In the genomic region with DNA sequence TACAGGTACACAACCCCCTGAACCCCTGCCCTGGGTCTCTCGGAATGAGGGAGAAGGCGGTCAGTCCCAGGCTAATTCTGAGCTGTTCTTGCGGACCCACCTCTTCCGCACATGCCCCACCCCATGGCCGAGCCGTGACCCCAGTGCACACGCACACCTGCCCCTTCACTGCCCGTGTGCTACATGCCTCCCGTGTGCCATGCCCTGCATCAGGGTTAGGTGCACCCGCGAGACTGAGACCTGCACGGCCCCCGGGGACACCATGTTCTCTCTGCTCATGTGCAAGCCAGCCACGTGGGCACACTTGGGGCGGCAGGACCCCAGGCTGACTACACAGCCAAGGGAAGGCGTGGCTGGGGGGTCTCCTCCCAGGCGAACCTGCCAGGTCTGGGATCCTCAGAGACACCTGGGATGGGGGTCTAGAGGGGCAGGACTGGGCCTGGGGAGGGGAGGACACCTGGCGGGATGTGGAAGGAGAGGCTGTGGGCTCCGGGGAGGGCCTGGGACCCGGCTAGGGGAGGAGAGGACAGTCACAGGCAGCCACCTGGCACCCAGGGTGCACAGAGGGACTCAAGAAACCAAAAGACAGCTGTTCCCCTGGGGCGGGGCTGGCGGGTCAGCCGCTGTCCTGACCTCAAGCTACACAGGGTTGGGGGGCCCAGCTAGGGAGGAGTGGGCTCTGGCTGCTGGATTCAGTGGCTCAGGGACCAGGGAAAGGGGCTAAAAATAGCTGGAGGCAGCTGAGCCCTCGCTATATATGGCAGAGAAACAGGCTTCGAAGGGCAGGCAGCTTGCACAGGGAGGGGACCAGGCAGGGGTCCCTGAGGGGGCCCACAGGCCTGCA, we compare ENCODE assay signal across 16 cellular contexts.
A peak's percentile ranks its signal among the peaks of the same experiment; 100 is the strongest.
DNase-seq lines count a peak whose midpoint lies in the region; ATAC-seq and TF ChIP-seq lines count a peak whose summit lies in the region.
"Had no signal": no experiment of that assay in that cellular context is flagged by ENCODE, and none has a peak within 500 bp of the region (broad histone marks: within the 10 kb centered on the region; RNA-seq: fewer than 3 reads in every experiment).

No MANE protein-coding gene starts in this region.

- H3K4me1 ChIP-seq in BLaER1 (peaks cover 32% of the 10 kb centered on the region), right cardiac atrium (ENCODE audit: control insufficient read depth, insufficient read depth, low read length) (peaks cover 6% of the 10 kb centered on the region), psoas muscle (peaks cover 52% of the 10 kb centered on the region)
- H3K4me1 ChIP-seq: foreskin keratinocyte had no signal

- H3K9me3 ChIP-seq in BLaER1 = no peaks in the 10 kb centered on the region
- no peaks in the 10 kb centered on the region for H3K9me3 ChIP-seq in right cardiac atrium (ENCODE audit: control insufficient read depth, low read length)
- no peaks in the 10 kb centered on the region for H3K9me3 ChIP-seq in psoas muscle
- H3K9me3 ChIP-seq: mucosa of descending colon had no signal

- H3K4me2 ChIP-seq in BLaER1 = peak overlapping the region; percentile 82

- H3K4me3 ChIP-seq in BLaER1 (no peak overlapping the region), right cardiac atrium (ENCODE audit: low read length) (no peak overlapping the region), psoas muscle (peak overlapping the region; percentile 42)
- H3K4me3 ChIP-seq: mucosa of descending colon had no signal

- H3K9ac ChIP-seq in BLaER1 = peak overlapping the region; percentile 57

- peaks cover 8% of the 10 kb centered on the region; the same call in 1 of the 2 replicates for H4K20me1 ChIP-seq in BLaER1

- no peaks in the 10 kb centered on the region for H3K27me3 ChIP-seq in BLaER1
- H3K27me3 ChIP-seq in right cardiac atrium (ENCODE audit: control insufficient read depth, insufficient read depth) = no peaks in the 10 kb centered on the region
- H3K27me3 ChIP-seq in psoas muscle (ENCODE audit: insufficient read depth in 3 of 3, low read length in 2 of 3) = no peaks in the 10 kb centered on the region
- H3K27me3 ChIP-seq: foreskin keratinocyte had no signal

- no peak for ATAC-seq in WTC11
- ATAC-seq in right cardiac atrium = no peak
- peak; percentile 6 to 37 (median 24) for ATAC-seq in psoas muscle
- ATAC-seq in GM21367 (IDR thresholded peaks at IDR 0.05; ENCODE audit: unreplicated experiment) = no peak
- no peak for ATAC-seq in natural killer cell treated with Interleukin-12 subunit alpha and Interleukin-12 subunit beta and Interleukin-15 and Interleukin-18, amount 100 ng/mL, for 72 hours

- H3K27me3 Mint-ChIP-seq in WTC11 (ENCODE audit: low read depth) = no peaks in the 10 kb centered on the region
- no peaks in the 10 kb centered on the region for H3K27me3 Mint-ChIP-seq in natural killer cell treated with Interleukin-12 subunit alpha and Interleukin-12 subunit beta and Interleukin-15 and Interleukin-18, amount 100 ng/mL, for 72 hours
- no peaks in the 10 kb centered on the region for H3K27me3 Mint-ChIP-seq in T-helper 2 cell treated with Interferon-gamma antibody and Interleukin-4, amounts not matched to agents 5 μg/mL and 100 μg/mL, for 36 hours (ENCODE audit: low read depth)

- CTCF ChIA-PET in WTC11 (lab: Charles Lee) = interaction anchor here (0.5 to 1.1 kb wide), 2 partner anchors 27 to 156 kb away, joined by 3 read pairs; no protein-coding TSS in a partner anchor

- no peak overlapping the region for H3K4me3 Mint-ChIP-seq in WTC11
- H3K4me3 Mint-ChIP-seq in natural killer cell treated with Interleukin-12 subunit alpha and Interleukin-12 subunit beta and Interleukin-15 and Interleukin-18, amount 100 ng/mL, for 72 hours = no peak overlapping the region
- no peak overlapping the region for H3K4me3 Mint-ChIP-seq in T-helper 2 cell treated with Interferon-gamma antibody and Interleukin-4, amounts not matched to agents 5 μg/mL and 100 μg/mL, for 36 hours
- H3K4me3 Mint-ChIP-seq: immature natural killer cell had no signal

- TF ChIP-seq CTCF in WTC11 (IDR thresholded peaks at IDR 0.05) (no peak), psoas muscle (IDR thresholded peaks at IDR 0.05) (no peak)

- peak overlapping the region; percentile 33 for H3K27ac ChIP-seq in BLaER1
- H3K27ac ChIP-seq in right cardiac atrium (ENCODE audit: low read length) = peak overlapping the region; percentile 65
- peak overlapping the region; percentile 92 for H3K27ac ChIP-seq in psoas muscle
- H3K27ac ChIP-seq: brain microvascular endothelial cell, foreskin keratinocyte had no signal

- intact Hi-C loops in right cardiac atrium (cut with DNase I) = no loop called here
- intact Hi-C loops in psoas muscle (cut with DNase I) = loop anchor here in 1 of 2 donors (10.0 kb wide), 1 partner anchor 128 kb away; no protein-coding TSS in a partner anchor

- H3K36me3 ChIP-seq in BLaER1 (peaks cover 4% of the 10 kb centered on the region; the same call in 1 of the 2 replicates), psoas muscle (ENCODE audit: insufficient read depth in 1 of 2, low read depth in 1 of 2) (peaks cover 0 to 35% of the 10 kb centered on the region in 2 donors)
- H3K36me3 ChIP-seq: brain microvascular endothelial cell had no signal

- WGBS in right cardiac atrium = 63% methylated on average over 25 of the region's 25 CpGs
- 36 to 56% (median 44%) methylated on average over 25 of the region's 25 CpGs for WGBS in psoas muscle, 3 donors

- peaks cover 9% of the 10 kb centered on the region for H3K4me1 Mint-ChIP-seq in WTC11
- no peaks in the 10 kb centered on the region for H3K4me1 Mint-ChIP-seq in natural killer cell treated with Interleukin-12 subunit alpha and Interleukin-12 subunit beta and Interleukin-15 and Interleukin-18, amount 100 ng/mL, for 72 hours (ENCODE audit: low read depth in 2 of 2)
- no peaks in the 10 kb centered on the region for H3K4me1 Mint-ChIP-seq in T-helper 2 cell treated with Interferon-gamma antibody and Interleukin-4, amounts not matched to agents 5 μg/mL and 100 μg/mL, for 36 hours (ENCODE audit: low read depth)
- H3K4me1 Mint-ChIP-seq: immature natural killer cell had no signal

- H3K27ac Mint-ChIP-seq in WTC11 = no peak overlapping the region
- no peak overlapping the region for H3K27ac Mint-ChIP-seq in natural killer cell treated with Interleukin-12 subunit alpha and Interleukin-12 subunit beta and Interleukin-15 and Interleukin-18, amount 100 ng/mL, for 72 hours
- no peak overlapping the region for H3K27ac Mint-ChIP-seq in T-helper 2 cell treated with Interferon-gamma antibody and Interleukin-4, amounts not matched to agents 5 μg/mL and 100 μg/mL, for 36 hours
- H3K27ac Mint-ChIP-seq: immature natural killer cell had no signal

- H3K36me3 Mint-ChIP-seq in WTC11 = no peaks in the 10 kb centered on the region
- H3K36me3 Mint-ChIP-seq in natural killer cell treated with Interleukin-12 subunit alpha and Interleukin-12 subunit beta and Interleukin-15 and Interleukin-18, amount 100 ng/mL, for 72 hours = no peaks in the 10 kb centered on the region
- H3K36me3 Mint-ChIP-seq in T-helper 2 cell treated with Interferon-gamma antibody and Interleukin-4, amounts not matched to agents 5 μg/mL and 100 μg/mL, for 36 hours (ENCODE audit: low read depth) = no peaks in the 10 kb centered on the region
- H3K36me3 Mint-ChIP-seq: immature natural killer cell had no signal

- POLR2A ChIA-PET in WTC11 (lab: Charles Lee) = no interaction called here

- no peak for DNase-seq in WTC11 (ENCODE audit: low spot score)
- DNase-seq in right cardiac atrium = no peak
- no peak for DNase-seq in psoas muscle
- no peak for DNase-seq in activated CD4-positive, alpha-beta T cell treated with anti-CD3 and anti-CD28 coated beads for 1 hour
- no peak for DNase-seq in natural killer cell treated with Interleukin-12 subunit alpha and Interleukin-12 subunit beta and Interleukin-15 and Interleukin-18, amount 100 ng/mL, for 72 hours (ENCODE audit: low spot score)
- no peak for DNase-seq in T-helper 2 cell treated with Interferon-gamma antibody and Interleukin-4, amounts not matched to agents 5 μg/mL and 100 μg/mL, for 36 hours (ENCODE audit: low spot score)
- DNase-seq: activated gamma-delta T cell treated with Interleukin-2 at 50 U/mL for 16 hours; effector CD8-positive, alpha-beta T cell; foreskin keratinocyte; immature natural killer cell; mucosa of descending colon; NCI-H226; stimulated activated CD4-positive, alpha-beta T cell treated with anti-CD3 and anti-CD28 coated beads, Interleukin-4, amount 100 ng/mL, for 4 hours had no signal

- no peaks in the 10 kb centered on the region for H3K9me3 Mint-ChIP-seq in WTC11
- H3K9me3 Mint-ChIP-seq in natural killer cell treated with Interleukin-12 subunit alpha and Interleukin-12 subunit beta and Interleukin-15 and Interleukin-18, amount 100 ng/mL, for 72 hours = no peaks in the 10 kb centered on the region
- H3K9me3 Mint-ChIP-seq in T-helper 2 cell treated with Interferon-gamma antibody and Interleukin-4, amounts not matched to agents 5 μg/mL and 100 μg/mL, for 36 hours = no peaks in the 10 kb centered on the region
- H3K9me3 Mint-ChIP-seq: immature natural killer cell had no signal

TF ChIP-seq in WTC11, 78 proteins besides CTCF, POLR2A, EP300 and RAD21:
- TF ChIP-seq FOXP1 (CRISPR knock-in tag; IDR thresholded peaks at IDR 0.05; ENCODE audit: borderline replicate concordance) = 0 out of 2 replicates have a peak, but pooled peaks have one; percentile 64
- no peak for TF ChIP-seq ZNF671 (CRISPR knock-in tag; IDR thresholded peaks at IDR 0.05)

Comparison
In these comparisons a context has a peak if more than half of its experiments do, and no peak if none do; other contexts are left out.
1. H3K27ac ChIP-seq: peak in every context shown above with its lines; median percentile 92 in psoas muscle; 65 in right cardiac atrium; 33 in BLaER1.
2. ATAC-seq: peak in psoas muscle (4 of 4); none in WTC11 (single experiment), right cardiac atrium (0 of 2), GM21367 (single experiment) and natural killer cell treated with Interleukin-12 subunit alpha and Interleukin-12 subunit beta and Interleukin-15 and Interleukin-18, amount 100 ng/mL, for 72 hours (0 of 2).